In the genomic region with DNA sequence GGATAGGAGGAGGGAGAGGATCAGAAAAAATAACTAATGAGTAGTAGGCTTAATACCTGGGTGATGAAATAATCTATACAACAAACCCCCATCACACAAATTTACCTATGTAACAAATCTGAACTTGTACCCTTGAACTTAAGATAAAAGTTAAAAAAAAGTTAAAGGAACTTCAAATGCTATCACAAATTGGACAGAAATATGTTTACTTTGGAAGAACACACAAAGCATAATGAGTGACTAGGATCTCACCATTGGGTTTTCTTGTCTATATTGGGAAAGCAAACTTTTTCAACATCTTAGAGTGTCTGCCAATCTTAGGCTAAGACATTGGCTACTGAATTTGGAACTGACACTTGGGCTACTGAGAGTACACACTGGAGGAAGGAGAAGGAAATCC, we compare ENCODE assay signal across 26 cellular contexts.
DNase-seq lines count a peak whose midpoint lies in the region; ATAC-seq, FAIRE-seq and TF ChIP-seq lines count a peak whose summit lies in the region.
"Had no signal": no experiment of that assay in that cellular context is flagged by ENCODE, and none has a peak within 500 bp of the region (broad histone marks: within the 10 kb centered on the region; RNA-seq: fewer than 3 reads in every experiment).

No MANE protein-coding gene starts in this region.

- H3K27ac ChIP-seq in liver (ENCODE audit: low read depth in 1 of 2, low read length in 2 of 2): peak overlapping the region in 1 of 2 donors; percentile 14
- H3K27ac ChIP-seq in HepG2 (ENCODE audit: extremely low read length, insufficient read depth, low read length): no peak overlapping the region
- H3K27ac ChIP-seq in thoracic aorta: peak overlapping the region; percentile 7 to 25
- no peak overlapping the region for H3K27ac ChIP-seq in breast epithelium
- H3K27ac ChIP-seq: A549; BLaER1 treated with 17β-estradiol and CSF1 and Interleukin-3, amounts not matched to agents 10 nM and 100 nM; GM23248 had no signal

- TF ChIP-seq POLR2A in HepG2 (IDR thresholded peaks at IDR 0.05; ENCODE audit: insufficient read depth in 1 of 2, low read depth in 2 of 2, low read length in 2 of 2): no peak
- no peak for TF ChIP-seq POLR2A in breast epithelium (IDR thresholded peaks at IDR 0.05)

- in situ Hi-C loops in HepG2 (cut with HindIII; ENCODE audit: extremely low pct_ligation_motif_present, low pct_unique_long_range_greater_than_20kb): no loop called here

- no peak overlapping the region for H3K4me2 ChIP-seq in HepG2 (ENCODE audit: low read depth, low read length)
- H3K4me2 ChIP-seq: A549; BLaER1 treated with 17β-estradiol and CSF1 and Interleukin-3, amounts not matched to agents 10 nM and 100 nM had no signal

- DNase-seq in HepG2 (ENCODE audit: low spot score) (no peak), left lobe of liver (ENCODE audit: low spot score) (no peak), thoracic aorta (ENCODE audit: low spot score) (no peak), frontal cortex (ENCODE audit: low spot score in 2 of 2) (no peak), breast epithelium (ENCODE audit: low spot score in 2 of 2) (no peak)
- no peak for DNase-seq in effector CD8-positive, alpha-beta T cell (lab: John Stamatoyannopoulos, UW)
- DNase-seq: 8988T; ACHN; AML-193; BE2C; CD4-positive, alpha-beta T cell; CD8-positive, alpha-beta memory T cell; DMS 273 treated with DMSO at 0.1 percent for 48 hours; DMS79; EL; GDM1; GM23248; H7; HCEC 1CT had no signal

- H3K79me2 ChIP-seq in HepG2 (ENCODE audit: insufficient read depth, low read length): peaks cover 4% of the 10 kb centered on the region

- intact Hi-C loops in HepG2 (cut with micrococcal nuclease; ENCODE audit: unreplicated experiment): no loop called here
- intact Hi-C loops in breast epithelium (cut with DNase I; ENCODE audit: low total_unique reads): no loop called here

- BruUV-seq in HepG2 (replicated peaks; lab: Mats Ljungman, UMichigan): no TSS peak

- H3K4me1 ChIP-seq in liver (ENCODE audit: control insufficient read depth in 4 of 4, insufficient read depth in 4 of 4, low read length in 3 of 4) (peaks cover 0 to 31% (median 7%) of the 10 kb centered on the region in 4 donors), HepG2 (ENCODE audit: insufficient read depth, low read length) (peaks cover 38% of the 10 kb centered on the region), thoracic aorta (ENCODE audit: control insufficient read depth in 1 of 2, low read depth in 2 of 2) (peaks cover 43 to 86% of the 10 kb centered on the region in 2 donors), breast epithelium (no peaks in the 10 kb centered on the region)
- H3K4me1 ChIP-seq: BE2C; BLaER1 treated with 17β-estradiol and CSF1 and Interleukin-3, amounts not matched to agents 10 nM and 100 nM had no signal

- H3K27me3 ChIP-seq in liver (ENCODE audit: control insufficient read depth in 4 of 4, insufficient read depth in 4 of 4, low read length in 3 of 4) (no peaks in the 10 kb centered on the region), HepG2 (ENCODE audit: control insufficient read depth in 1 of 2, insufficient read depth in 2 of 2, low read length in 2 of 2) (no peaks in the 10 kb centered on the region), thoracic aorta (replicated peaks; ENCODE audit: insufficient read depth) (no peaks in the 10 kb centered on the region), breast epithelium (no peaks in the 10 kb centered on the region)
- H3K27me3 ChIP-seq: BE2C; BLaER1 treated with 17β-estradiol and CSF1 and Interleukin-3, amounts not matched to agents 10 nM and 100 nM had no signal

- no peaks in the 10 kb centered on the region for H3K36me3 ChIP-seq in liver (ENCODE audit: control insufficient read depth in 4 of 4, insufficient read depth in 3 of 4, low read depth in 1 of 4, low read length in 3 of 4)
- H3K36me3 ChIP-seq in HepG2 (replicated peaks in 1 of 2; ENCODE audit: control insufficient read depth in 1 of 2, insufficient read depth in 2 of 2, low read length in 2 of 2): 0 out of 5 replicates have a peak, but pooled peaks cover 0 to 3% of the 10 kb centered on the region in 2 experiments
- H3K36me3 ChIP-seq in thoracic aorta: no peaks in the 10 kb centered on the region
- H3K36me3 ChIP-seq in breast epithelium: no peaks in the 10 kb centered on the region
- H3K36me3 ChIP-seq: BE2C; BLaER1 treated with 17β-estradiol and CSF1 and Interleukin-3, amounts not matched to agents 10 nM and 100 nM had no signal

- H3K9ac ChIP-seq in liver (ENCODE audit: low read depth in 1 of 2, low read length in 2 of 2): no peak overlapping the region
- no peak overlapping the region for H3K9ac ChIP-seq in HepG2 (ENCODE audit: insufficient read depth, low read depth, low read length)
- H3K9ac ChIP-seq: BLaER1 treated with 17β-estradiol and CSF1 and Interleukin-3, amounts not matched to agents 10 nM and 100 nM; GM23248 had no signal

- POLR2A ChIA-PET in HepG2 (lab: Yijun Ruan, JAX): no interaction called here

- H4K20me1 ChIP-seq in HepG2 (ENCODE audit: insufficient read depth, low read length): no peaks in the 10 kb centered on the region
- H4K20me1 ChIP-seq: BLaER1 treated with 17β-estradiol and CSF1 and Interleukin-3, amounts not matched to agents 10 nM and 100 nM had no signal

- no peak for TF ChIP-seq EP300 in HepG2 (IDR thresholded peaks at IDR 0.05; ENCODE audit: low read depth in 2 of 2, low read length in 2 of 2)
- no peak for TF ChIP-seq EP300 in HepG2 (CRISPR knock-in tag; IDR thresholded peaks at IDR 0.05; ENCODE audit: borderline replicate concordance)

- no peak for TF ChIP-seq RAD21 in liver (IDR thresholded peaks at IDR 0.05)
- TF ChIP-seq RAD21 in HepG2 (CRISPR knock-in tag; IDR thresholded peaks at IDR 0.05): no peak

- CTCF ChIA-PET in HepG2 (lab: Yijun Ruan, JAX; ENCODE audit: low intra/inter-chr PET ratio, low total read pairs): no interaction called here

- TF ChIP-seq CTCF in liver (IDR thresholded peaks at IDR 0.05; ENCODE audit: low read depth, low read length, missing input control): no peak
- no peak for TF ChIP-seq CTCF in HepG2 (CRISPR knock-in tag; IDR thresholded peaks at IDR 0.05)
- no peak for TF ChIP-seq CTCF in thoracic aorta (IDR thresholded peaks at IDR 0.05)
- no peak for TF ChIP-seq CTCF in breast epithelium (IDR thresholded peaks at IDR 0.05)

- no peak overlapping the region for H3K4me3 ChIP-seq in liver (ENCODE audit: low read depth in 1 of 3, low read length in 3 of 3)
- H3K4me3 ChIP-seq in HepG2 (replicated peaks in 1 of 3; ENCODE audit: insufficient read depth in 1 of 3, low read depth in 2 of 3, low read length in 3 of 3): no peak overlapping the region
- no peak overlapping the region for H3K4me3 ChIP-seq in thoracic aorta
- no peak overlapping the region for H3K4me3 ChIP-seq in breast epithelium
- H3K4me3 ChIP-seq: A549; BLaER1 treated with 17β-estradiol and CSF1 and Interleukin-3, amounts not matched to agents 10 nM and 100 nM; GM12878; GM23248 had no signal

- no peak for FAIRE-seq in HepG2 (lab: Jason Lieb, UNC)
- no peak for FAIRE-seq in frontal cortex (lab: Jason Lieb, UNC)
- FAIRE-seq: A549, D721Med, GM12878, GM19239, H1 had no signal

- H3K9me3 ChIP-seq in liver (ENCODE audit: control insufficient read depth in 4 of 4, low read length in 3 of 4) (no peaks in the 10 kb centered on the region), HepG2 (ENCODE audit: low read length) (no peaks in the 10 kb centered on the region), thoracic aorta (no peaks in the 10 kb centered on the region), breast epithelium (no peaks in the 10 kb centered on the region)
- H3K9me3 ChIP-seq: A549, BE2C had no signal

- no peak for ATAC-seq in HepG2
- ATAC-seq in left lobe of liver: peak; percentile 52
- ATAC-seq in thoracic aorta (ENCODE audit: insufficient number of reproducible peaks, low FRiP score, low read depth): no peak
- ATAC-seq: A549, GM12878 had no signal

- no peak overlapping the region for H2AFZ ChIP-seq in HepG2 (ENCODE audit: low read length)
- H2AFZ ChIP-seq: GM23248 had no signal

TF ChIP-seq in liver, 16 proteins besides CTCF, POLR2A, EP300 and RAD21 (continues in another document):
- TF ChIP-seq, protein P1, sequence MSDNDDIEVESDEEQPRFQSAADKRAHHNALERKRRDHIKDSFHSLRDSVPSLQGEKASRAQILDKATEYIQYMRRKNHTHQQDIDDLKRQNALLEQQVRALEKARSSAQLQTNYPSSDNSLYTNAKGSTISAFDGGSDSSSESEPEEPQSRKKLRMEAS (IDR thresholded peaks at IDR 0.05): no peak
- TF ChIP-seq, protein P2, sequence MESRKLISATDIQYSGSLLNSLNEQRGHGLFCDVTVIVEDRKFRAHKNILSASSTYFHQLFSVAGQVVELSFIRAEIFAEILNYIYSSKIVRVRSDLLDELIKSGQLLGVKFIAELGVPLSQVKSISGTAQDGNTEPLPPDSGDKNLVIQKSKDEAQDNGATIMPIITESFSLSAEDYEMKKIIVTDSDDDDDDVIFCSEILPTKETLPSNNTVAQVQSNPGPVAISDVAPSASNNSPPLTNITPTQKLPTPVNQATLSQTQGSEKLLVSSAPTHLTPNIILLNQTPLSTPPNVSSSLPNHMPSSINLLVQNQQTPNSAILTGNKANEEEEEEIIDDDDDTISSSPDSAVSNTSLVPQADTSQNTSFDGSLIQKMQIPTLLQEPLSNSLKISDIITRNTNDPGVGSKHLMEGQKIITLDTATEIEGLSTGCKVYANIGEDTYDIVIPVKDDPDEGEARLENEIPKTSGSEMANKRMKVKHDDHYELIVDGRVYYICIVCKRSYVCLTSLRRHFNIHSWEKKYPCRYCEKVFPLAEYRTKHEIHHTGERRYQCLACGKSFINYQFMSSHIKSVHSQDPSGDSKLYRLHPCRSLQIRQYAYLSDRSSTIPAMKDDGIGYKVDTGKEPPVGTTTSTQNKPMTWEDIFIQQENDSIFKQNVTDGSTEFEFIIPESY (IDR thresholded peaks at IDR 0.05): no peak
- no peak for TF ChIP-seq SP1 (IDR thresholded peaks at IDR 0.05)

TF ChIP-seq in HepG2, 621 proteins besides CTCF, POLR2A, EP300 and RAD21:
- TF ChIP-seq SOX13 (IDR thresholded peaks at IDR 0.05) (no peak), SOX13 (CRISPR knock-in tag; conservative IDR thresholded peaks at IDR 0.05 in 1 of 2, IDR thresholded peaks at IDR 0.05 in 1 of 2) (peak in 1 of 2 experiments; percentile 11; a peak in 1 of 4 replicates), MIXL1 (CRISPR knock-in tag; IDR thresholded peaks at IDR 0.05) (no peak)

Comparison
In these comparisons a context has a peak if more than half of its experiments do, and no peak if none do; other contexts are left out.
1. H3K27ac ChIP-seq: peak in thoracic aorta (2 of 2); none in HepG2 (single experiment) and breast epithelium (0 of 2).